Comparison of ENCODE assay signal across 8 cellular contexts in the genomic region with DNA sequence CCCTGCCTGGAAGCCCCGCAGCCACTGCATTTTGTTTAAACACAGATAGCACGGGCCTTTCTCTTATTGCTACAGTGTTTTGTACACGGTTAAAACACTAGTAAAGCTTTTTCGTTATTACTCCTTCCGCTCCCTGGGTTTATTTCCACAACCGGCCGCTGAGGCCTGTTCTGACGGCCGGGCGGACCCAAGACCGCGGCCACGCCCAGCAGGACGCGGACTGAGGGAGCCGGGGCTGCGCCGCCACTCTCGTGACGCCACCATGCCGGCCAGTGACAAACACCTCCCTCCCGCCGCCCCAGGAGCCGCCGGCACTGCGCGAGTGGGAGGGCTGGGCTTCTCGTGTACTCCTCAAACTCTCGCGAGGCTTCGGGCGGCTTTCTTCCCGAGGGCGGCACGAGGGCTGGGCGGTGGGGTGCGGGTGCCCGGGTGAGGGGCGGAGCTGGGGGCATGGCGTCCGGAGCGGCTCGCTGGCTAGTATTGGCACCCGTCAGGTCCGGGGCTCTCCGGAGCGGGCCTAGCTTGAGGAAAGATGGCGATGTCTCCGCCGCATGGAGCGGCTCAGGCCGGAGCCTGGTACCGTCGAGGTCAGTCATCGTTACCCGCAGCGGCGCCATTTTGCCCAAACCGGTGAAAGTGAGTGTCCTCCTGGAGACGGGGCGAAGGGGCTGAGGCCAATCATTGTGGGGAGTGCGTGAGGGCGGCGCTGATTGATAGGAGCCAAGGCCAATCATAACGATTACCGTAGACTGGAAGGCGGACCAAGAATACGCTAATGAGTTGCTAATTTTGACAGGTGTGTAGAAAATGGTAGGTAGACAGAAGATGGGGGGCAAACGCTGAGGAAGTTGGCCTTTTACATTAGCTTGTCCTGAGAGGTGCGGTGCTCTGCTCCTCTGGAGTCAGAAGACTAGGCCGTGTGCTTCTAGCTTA. TPM values are rescaled to one million over a fixed set of nuclear protein-coding genes. Genes with fewer than 3 reads are reported as not detected.
DNase-seq lines count a peak whose midpoint lies in the region; ATAC-seq and TF ChIP-seq lines count a peak whose summit lies in the region.

A gene with protein sequence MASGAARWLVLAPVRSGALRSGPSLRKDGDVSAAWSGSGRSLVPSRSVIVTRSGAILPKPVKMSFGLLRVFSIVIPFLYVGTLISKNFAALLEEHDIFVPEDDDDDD (plus strand): TSS at position 382 of the 933 bp plus-strand sequence. CDS start 69 bp downstream, at position 451.

- intact Hi-C loops in PC-3 (cut with micrococcal nuclease), result loop anchor here (1.0 kb wide), 1 partner anchor 11 kb away; the partner anchor contains the start of gene NDUFA6
- intact Hi-C loops in mucosa of descending colon (cut with DNase I, micrococcal nuclease), result no loop called here

- TF ChIP-seq EP300 in Ishikawa (IDR thresholded peaks at IDR 0.05; ENCODE audit: borderline replicate concordance), result no peak

- POLR2A ChIA-PET in PC-3 (lab: Charles Lee; ENCODE audit: unreplicated experiment), result interaction anchor here (0.7 kb wide), 1 partner anchor 16 kb away, joined by 3 read pairs; no protein-coding TSS in a partner anchor

- H3K4me3 ChIP-seq in PC-3 (ENCODE audit: low read length), result peak within 1 kb of the TSS; percentile 95
- peak within 1 kb of the TSS; percentile 33 for H3K4me3 ChIP-seq in mucosa of descending colon

- CTCF ChIA-PET in PC-3 (lab: Charles Lee), result no interaction called here

- no peak for TF ChIP-seq CTCF in PC-3 (conservative IDR thresholded peaks at IDR 0.05; ENCODE audit: low read depth, low read length)
- no peak for TF ChIP-seq CTCF in mucosa of descending colon (IDR thresholded peaks at IDR 0.05)

- no peaks in the 10 kb centered on the region for H3K27me3 ChIP-seq in PC-3 (ENCODE audit: low read length)

- H3K9me2 ChIP-seq in PC-3 (replicated peaks; ENCODE audit: low read length), result no peaks in the 10 kb centered on the region

- peak; percentile 93 for DNase-seq in DMS114 treated with DMSO at 0.1 percent for 48 hours (lab: John Stamatoyannopoulos, UW; ENCODE audit: unreplicated experiment)
- DNase-seq in PC-3, result peak; percentile 95
- DNase-seq in activated T-cell treated with anti-CD3 and anti-CD28 coated beads for 48 hours (ENCODE audit: low read depth), result peak; percentile 97
- peak; percentile 92 for DNase-seq in epithelial cell of prostate (ENCODE audit: low read depth, low spot score)
- peak; percentile 98 to 100 (median 99) for DNase-seq in mucosa of descending colon
- DNase-seq in stimulated activated CD8-positive, alpha-beta memory T cell treated with anti-CD3 and anti-CD28 coated beads, Interleukin-4, amount 100 ng/mL, for 24 hours (ENCODE audit: low read depth), result peak; percentile 95

- peak within 1 kb of the TSS; percentile 85 for H2AFZ ChIP-seq in PC-3 (ENCODE audit: low read length)

- TSS peak; percentile 65 for BruUV-seq in PC-3 (replicated peaks; lab: Mats Ljungman, UMichigan)

- H3K9me3 ChIP-seq in PC-3 (ENCODE audit: low read length) (no peaks in the 10 kb centered on the region), mucosa of descending colon (no peaks in the 10 kb centered on the region)

- peak within 1 kb of the TSS; percentile 100 for H3K4me2 ChIP-seq in PC-3 (ENCODE audit: low read length)

- H4K20me1 ChIP-seq in PC-3 (ENCODE audit: low read length), result no peaks in the 10 kb centered on the region

- no peaks in the 10 kb centered on the region for H3F3A ChIP-seq in PC-3 (ENCODE audit: low read length, unreplicated experiment)

- H3K36me3 ChIP-seq in PC-3 (ENCODE audit: low read depth, low read length), result peaks cover 3% of the 10 kb centered on the region; the same call in 1 of the 2 replicates
- H3K36me3 ChIP-seq in mucosa of descending colon (ENCODE audit: low read depth), result no peaks in the 10 kb centered on the region

- H3K9ac ChIP-seq in PC-3 (ENCODE audit: low read length), result peak within 1 kb of the TSS; percentile 92

- H3K79me2 ChIP-seq in PC-3 (ENCODE audit: low read length), result peaks cover 17% of the 10 kb centered on the region

- H3K27ac ChIP-seq in PC-3 (ENCODE audit: low read length) (peak within 1 kb of the TSS; percentile 76), epithelial cell of prostate (peak within 1 kb of the TSS; percentile 85)

- peak; percentile 81 for ATAC-seq in GM21576 (IDR thresholded peaks at IDR 0.05; ENCODE audit: unreplicated experiment)
- ATAC-seq in PC-3, result peak; percentile 90
- ATAC-seq in mucosa of descending colon, result peak; percentile 93

- H3K4me1 ChIP-seq in PC-3 (ENCODE audit: insufficient read depth, low read length), result peaks cover 10% of the 10 kb centered on the region
- H3K4me1 ChIP-seq in mucosa of descending colon (ENCODE audit: low read depth), result peaks cover 25% of the 10 kb centered on the region

- no peak for TF ChIP-seq RAD21 in Ishikawa (IDR thresholded peaks at IDR 0.05; ENCODE audit: low read depth)

TF ChIP-seq in Ishikawa, 13 proteins besides CTCF, POLR2A, EP300 and RAD21:
- TF ChIP-seq TCF12 (IDR thresholded peaks at IDR 0.05; ENCODE audit: low read depth) (no peak), CEBPB (IDR thresholded peaks at IDR 0.05) (no peak), YY1 (IDR thresholded peaks at IDR 0.05; ENCODE audit: low read depth) (peak; percentile 96), CREB1 (IDR thresholded peaks at IDR 0.05; ENCODE audit: low read depth) (peak; percentile 68), MAX (IDR thresholded peaks at IDR 0.05) (peak; percentile 88), FOXM1 (IDR thresholded peaks at IDR 0.05; ENCODE audit: borderline replicate concordance, low read depth) (no peak), NFIC (IDR thresholded peaks at IDR 0.05) (no peak), TAF1 (IDR thresholded peaks at IDR 0.05; ENCODE audit: low read depth) (peak; percentile 99), ZBTB7A (IDR thresholded peaks at IDR 0.05; ENCODE audit: low read depth) (no peak), EGR1 (IDR thresholded peaks at IDR 0.05) (no peak), TEAD4 (IDR thresholded peaks at IDR 0.05) (peak; percentile 30; the same call in 1 of the 2 replicates)
- TF ChIP-seq, protein P1, sequence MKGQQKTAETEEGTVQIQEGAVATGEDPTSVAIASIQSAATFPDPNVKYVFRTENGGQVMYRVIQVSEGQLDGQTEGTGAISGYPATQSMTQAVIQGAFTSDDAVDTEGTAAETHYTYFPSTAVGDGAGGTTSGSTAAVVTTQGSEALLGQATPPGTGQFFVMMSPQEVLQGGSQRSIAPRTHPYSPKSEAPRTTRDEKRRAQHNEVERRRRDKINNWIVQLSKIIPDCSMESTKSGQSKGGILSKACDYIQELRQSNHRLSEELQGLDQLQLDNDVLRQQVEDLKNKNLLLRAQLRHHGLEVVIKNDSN (IDR thresholded peaks at IDR 0.05), result peak; percentile 65
- TF ChIP-seq, protein P2, sequence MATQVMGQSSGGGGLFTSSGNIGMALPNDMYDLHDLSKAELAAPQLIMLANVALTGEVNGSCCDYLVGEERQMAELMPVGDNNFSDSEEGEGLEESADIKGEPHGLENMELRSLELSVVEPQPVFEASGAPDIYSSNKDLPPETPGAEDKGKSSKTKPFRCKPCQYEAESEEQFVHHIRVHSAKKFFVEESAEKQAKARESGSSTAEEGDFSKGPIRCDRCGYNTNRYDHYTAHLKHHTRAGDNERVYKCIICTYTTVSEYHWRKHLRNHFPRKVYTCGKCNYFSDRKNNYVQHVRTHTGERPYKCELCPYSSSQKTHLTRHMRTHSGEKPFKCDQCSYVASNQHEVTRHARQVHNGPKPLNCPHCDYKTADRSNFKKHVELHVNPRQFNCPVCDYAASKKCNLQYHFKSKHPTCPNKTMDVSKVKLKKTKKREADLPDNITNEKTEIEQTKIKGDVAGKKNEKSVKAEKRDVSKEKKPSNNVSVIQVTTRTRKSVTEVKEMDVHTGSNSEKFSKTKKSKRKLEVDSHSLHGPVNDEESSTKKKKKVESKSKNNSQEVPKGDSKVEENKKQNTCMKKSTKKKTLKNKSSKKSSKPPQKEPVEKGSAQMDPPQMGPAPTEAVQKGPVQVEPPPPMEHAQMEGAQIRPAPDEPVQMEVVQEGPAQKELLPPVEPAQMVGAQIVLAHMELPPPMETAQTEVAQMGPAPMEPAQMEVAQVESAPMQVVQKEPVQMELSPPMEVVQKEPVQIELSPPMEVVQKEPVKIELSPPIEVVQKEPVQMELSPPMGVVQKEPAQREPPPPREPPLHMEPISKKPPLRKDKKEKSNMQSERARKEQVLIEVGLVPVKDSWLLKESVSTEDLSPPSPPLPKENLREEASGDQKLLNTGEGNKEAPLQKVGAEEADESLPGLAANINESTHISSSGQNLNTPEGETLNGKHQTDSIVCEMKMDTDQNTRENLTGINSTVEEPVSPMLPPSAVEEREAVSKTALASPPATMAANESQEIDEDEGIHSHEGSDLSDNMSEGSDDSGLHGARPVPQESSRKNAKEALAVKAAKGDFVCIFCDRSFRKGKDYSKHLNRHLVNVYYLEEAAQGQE (IDR thresholded peaks at IDR 0.05; ENCODE audit: low read depth), result no peak

RNA-seq across cellular contexts. Expression of the gene that starts here (rescaled TPM):
- total RNA-seq in PC-3 (2014; rRNA removed) (17.5 and 18.3 TPM in 2 replicates), mucosa of descending colon (100 to 1,000 TPM in 2 of 3 donors, 10 to 100 TPM in 1; 79.7 to 118 (median 102) TPM)

Comparison
In these comparisons a context has a peak if more than half of its experiments do, and no peak if none do; other contexts are left out.
1. Peak in every context shown above with its lines: DNase-seq, ATAC-seq, H3K4me3 ChIP-seq and H3K27ac ChIP-seq.